In genomic region chr20:16707674-16708073, GRCh38 we compare ENCODE assay signal across 1 cellular context.
TF ChIP-seq lines count a peak whose summit lies in the region.

No MANE protein-coding gene starts in this region.

TF ChIP-seq in GM12878, 131 proteins besides CTCF, POLR2A, EP300 and RAD21 (continued from another document):
- TF ChIP-seq, protein P1, sequence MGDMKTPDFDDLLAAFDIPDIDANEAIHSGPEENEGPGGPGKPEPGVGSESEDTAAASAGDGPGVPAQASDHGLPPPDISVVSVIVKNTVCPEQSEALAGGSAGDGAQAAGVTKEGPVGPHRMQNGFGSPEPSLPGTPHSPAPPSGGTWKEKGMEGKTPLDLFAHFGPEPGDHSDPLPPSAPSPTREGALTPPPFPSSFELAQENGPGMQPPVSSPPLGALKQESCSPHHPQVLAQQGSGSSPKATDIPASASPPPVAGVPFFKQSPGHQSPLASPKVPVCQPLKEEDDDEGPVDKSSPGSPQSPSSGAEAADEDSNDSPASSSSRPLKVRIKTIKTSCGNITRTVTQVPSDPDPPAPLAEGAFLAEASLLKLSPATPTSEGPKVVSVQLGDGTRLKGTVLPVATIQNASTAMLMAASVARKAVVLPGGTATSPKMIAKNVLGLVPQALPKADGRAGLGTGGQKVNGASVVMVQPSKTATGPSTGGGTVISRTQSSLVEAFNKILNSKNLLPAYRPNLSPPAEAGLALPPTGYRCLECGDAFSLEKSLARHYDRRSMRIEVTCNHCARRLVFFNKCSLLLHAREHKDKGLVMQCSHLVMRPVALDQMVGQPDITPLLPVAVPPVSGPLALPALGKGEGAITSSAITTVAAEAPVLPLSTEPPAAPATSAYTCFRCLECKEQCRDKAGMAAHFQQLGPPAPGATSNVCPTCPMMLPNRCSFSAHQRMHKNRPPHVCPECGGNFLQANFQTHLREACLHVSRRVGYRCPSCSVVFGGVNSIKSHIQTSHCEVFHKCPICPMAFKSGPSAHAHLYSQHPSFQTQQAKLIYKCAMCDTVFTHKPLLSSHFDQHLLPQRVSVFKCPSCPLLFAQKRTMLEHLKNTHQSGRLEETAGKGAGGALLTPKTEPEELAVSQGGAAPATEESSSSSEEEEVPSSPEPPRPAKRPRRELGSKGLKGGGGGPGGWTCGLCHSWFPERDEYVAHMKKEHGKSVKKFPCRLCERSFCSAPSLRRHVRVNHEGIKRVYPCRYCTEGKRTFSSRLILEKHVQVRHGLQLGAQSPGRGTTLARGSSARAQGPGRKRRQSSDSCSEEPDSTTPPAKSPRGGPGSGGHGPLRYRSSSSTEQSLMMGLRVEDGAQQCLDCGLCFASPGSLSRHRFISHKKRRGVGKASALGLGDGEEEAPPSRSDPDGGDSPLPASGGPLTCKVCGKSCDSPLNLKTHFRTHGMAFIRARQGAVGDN (IDR thresholded peaks at IDR 0.05): no peak
- TF ChIP-seq SMAD5 (IDR thresholded peaks at IDR 0.05; ENCODE audit: low read depth) (no peak), ZNF622 (IDR thresholded peaks at IDR 0.05) (no peak), NFIC (IDR thresholded peaks at IDR 0.05; ENCODE audit: low read depth, low read length) (no peak), CEBPZ (IDR thresholded peaks at IDR 0.05; ENCODE audit: low read depth, low read length) (no peak), RUNX3 (IDR thresholded peaks at IDR 0.05; ENCODE audit: low read length) (peak; percentile 8; the same call in 1 of the 2 replicates), SPI1 (IDR thresholded peaks at IDR 0.05; ENCODE audit: borderline replicate concordance, insufficient read depth, low read depth, low read length) (peak; percentile 67), CBX3 (IDR thresholded peaks at IDR 0.05; ENCODE audit: borderline replicate concordance, low read depth) (no peak)
